13 cellular contexts compared by ENCODE assay signal in genomic region chr4:77025643-77026321, GRCh38. TPM values are rescaled to one million over a fixed set of nuclear protein-coding genes. Genes with fewer than 3 reads are reported as not detected.
A peak's percentile ranks its signal among the peaks of the same experiment; 100 is the strongest.
DNase-seq lines count a peak whose midpoint lies in the region; ATAC-seq, FAIRE-seq and TF ChIP-seq lines count a peak whose summit lies in the region.
"Had no signal": no experiment of that assay in that cellular context is flagged by ENCODE, and none has a peak within 500 bp of the region (broad histone marks: within the 10 kb centered on the region; RNA-seq: fewer than 3 reads in every experiment).

No MANE protein-coding gene starts in this region.

- no peaks in the 10 kb centered on the region for H3K27me3 Mint-ChIP-seq in activated CD8-positive, alpha-beta T cell treated with anti-CD3 and anti-CD28 coated beads for 36 hours

- TF ChIP-seq POLR2A in right lobe of liver (IDR thresholded peaks at IDR 0.05), result no peak

- H3K4me3 ChIP-seq in right atrium auricular region (no peak overlapping the region), right lobe of liver (no peak overlapping the region)
- H3K4me3 ChIP-seq: left ventricle myocardium inferior had no signal

- POLR2A ChIA-PET in activated CD8-positive, alpha-beta T cell treated with anti-CD3 and anti-CD28 coated beads for 36 hours (lab: Charles Lee), result no interaction called here

- no peak for FAIRE-seq in HTR-8/SVneo (lab: Jason Lieb, UNC)

- intact Hi-C loops in activated CD8-positive, alpha-beta T cell treated with anti-CD3 and anti-CD28 coated beads for 36 hours (cut with micrococcal nuclease), result loop anchor here (5.0 kb wide), 1 partner anchor 68 kb away; no protein-coding TSS in a partner anchor
- intact Hi-C loops in right lobe of liver (cut with DNase I), result no loop called here

- peaks cover 62% of the 10 kb centered on the region for H3K36me3 Mint-ChIP-seq in activated CD8-positive, alpha-beta T cell treated with anti-CD3 and anti-CD28 coated beads for 36 hours (ENCODE audit: low read depth)

- peaks cover 41% of the 10 kb centered on the region for H3K4me1 Mint-ChIP-seq in activated CD8-positive, alpha-beta T cell treated with anti-CD3 and anti-CD28 coated beads for 36 hours (ENCODE audit: low read depth)

- WGBS in right lobe of liver (ENCODE audit: insufficient coverage, low coverage, low lambda C conversion rate, missing lambda C conversion rate), result 83% methylated on average over 1 of the region's 1 CpG

- H3K27me3 ChIP-seq in right atrium auricular region (no peaks in the 10 kb centered on the region), right lobe of liver (no peaks in the 10 kb centered on the region)

- H3K4me3 Mint-ChIP-seq in activated CD8-positive, alpha-beta T cell treated with anti-CD3 and anti-CD28 coated beads for 36 hours, result no peak overlapping the region

- DNase-seq in AG08395 (ENCODE audit: low spot score), result peak; percentile 35
- peak; percentile 41 for DNase-seq in activated CD8-positive, alpha-beta T cell treated with anti-CD3 and anti-CD28 coated beads for 36 hours
- DNase-seq in right atrium auricular region (ENCODE audit: low spot score), result no peak
- DNase-seq in NCI-H2081 treated with DMSO at 0.1 percent for 48 hours (lab: John Stamatoyannopoulos, UW), result no peak
- no peak for DNase-seq in HTR-8/SVneo (ENCODE audit: insufficient read length, low spot score)
- DNase-seq in right lobe of liver, result no peak
- DNase-seq: left ventricle myocardium inferior; NCI-H524 treated with DMSO at 0.1 percent for 48 hours; stimulated activated naive CD4-positive, alpha-beta T cell; T1000 had no signal

- peaks cover 44% of the 10 kb centered on the region for H3K36me3 ChIP-seq in right atrium auricular region
- H3K36me3 ChIP-seq in right lobe of liver, result peaks cover 0 to 19% (median 4%) of the 10 kb centered on the region in 4 donors

- H3K4me1 ChIP-seq in right atrium auricular region (peaks cover 0 to 17% of the 10 kb centered on the region in 2 donors), right lobe of liver (peaks cover 0 to 45% (median 19%) of the 10 kb centered on the region in 4 donors)

- CTCF ChIA-PET in activated CD8-positive, alpha-beta T cell treated with anti-CD3 and anti-CD28 coated beads for 36 hours (lab: Charles Lee), result interaction anchor here (0.9 kb wide), 1 partner anchor 20 kb away, joined by 3 read pairs; no protein-coding TSS in a partner anchor

- peak overlapping the region; percentile 70 for H3K27ac Mint-ChIP-seq in activated CD8-positive, alpha-beta T cell treated with anti-CD3 and anti-CD28 coated beads for 36 hours

- no peak overlapping the region for H3K27ac ChIP-seq in right atrium auricular region
- H3K27ac ChIP-seq in right lobe of liver, result no peak overlapping the region
- H3K27ac ChIP-seq: C4-2B, left ventricle myocardium inferior had no signal

- no peaks in the 10 kb centered on the region for H3K9me3 Mint-ChIP-seq in activated CD8-positive, alpha-beta T cell treated with anti-CD3 and anti-CD28 coated beads for 36 hours

- TF ChIP-seq CTCF in activated CD8-positive, alpha-beta T cell treated with anti-CD3 and anti-CD28 coated beads for 36 hours (IDR thresholded peaks at IDR 0.05), result no peak
- TF ChIP-seq CTCF in right atrium auricular region (IDR thresholded peaks at IDR 0.05) (no peak), right lobe of liver (IDR thresholded peaks at IDR 0.05) (no peak)

- H3K9me3 ChIP-seq in right atrium auricular region, result no peaks in the 10 kb centered on the region
- H3K9me3 ChIP-seq in right lobe of liver, result no peaks in the 10 kb centered on the region
- H3K9me3 ChIP-seq: left ventricle myocardium inferior had no signal

- ATAC-seq in GM18868 (IDR thresholded peaks at IDR 0.05; ENCODE audit: unreplicated experiment), result peak; percentile 95
- peak; percentile 86 for ATAC-seq in HG02798 (IDR thresholded peaks at IDR 0.05; ENCODE audit: poor library complexity, unreplicated experiment)
- peak; percentile 85 for ATAC-seq in activated CD8-positive, alpha-beta T cell treated with anti-CD3 and anti-CD28 coated beads for 36 hours
- no peak for ATAC-seq in right lobe of liver

RNA-seq across cellular contexts. Expression of gene CCNI, which starts 50.0 kb away (rescaled TPM):
- total RNA-seq in activated CD8-positive, alpha-beta T cell treated with anti-CD3 and anti-CD28 coated beads for 36 hours, result 100 to 1,000 TPM; 257 to 272 TPM
- total RNA-seq in right atrium auricular region, result 100 to 1,000 TPM; 251 to 338 TPM
- 10 to 100 TPM; 54.3 to 87.7 (median 68.6) TPM for total RNA-seq in right lobe of liver

Comparison
In these comparisons a context has a peak if more than half of its experiments do, and no peak if none do; other contexts are left out.
1. DNase-seq: peak in AG08395 (single experiment) and activated CD8-positive, alpha-beta T cell treated with anti-CD3 and anti-CD28 coated beads for 36 hours (single experiment); none in right atrium auricular region (single experiment), NCI-H2081 treated with DMSO at 0.1 percent for 48 hours (single experiment), HTR-8/SVneo (single experiment) and right lobe of liver (0 of 3).
2. ATAC-seq: peak in GM18868 (single experiment), HG02798 (single experiment) and activated CD8-positive, alpha-beta T cell treated with anti-CD3 and anti-CD28 coated beads for 36 hours (single experiment); none in right lobe of liver (0 of 4).